Comparison of ENCODE assay signal across 9 cellular contexts in genomic region chr17:39926135-39926587, GRCh38. TPM values are rescaled to one million over a fixed set of nuclear protein-coding genes. Genes with fewer than 3 reads are reported as not detected.
A peak's percentile ranks its signal among the peaks of the same experiment; 100 is the strongest.
DNase-seq lines count a peak whose midpoint lies in the region; ATAC-seq and TF ChIP-seq lines count a peak whose summit lies in the region.
"Had no signal": no experiment of that assay in that cellular context is flagged by ENCODE, and none has a peak within 500 bp of the region (broad histone marks: within the 10 kb centered on the region; RNA-seq: fewer than 3 reads in every experiment).

No MANE protein-coding gene starts in this region.

- no peak for TF ChIP-seq EP300 in stomach (IDR thresholded peaks at IDR 0.05)

- H3K4me1 Mint-ChIP-seq in activated CD4-positive, alpha-beta T cell treated with anti-CD3 and anti-CD28 coated beads, Interleukin-2, amount 10 ng/mL, durations not matched to agents 24 days and 14 days, result peaks cover 58% of the 10 kb centered on the region
- H3K4me1 Mint-ChIP-seq in activated CD4-positive, alpha-beta memory T cell treated with anti-CD3 and anti-CD28 coated beads for 36 hours (ENCODE audit: low read depth), result peaks cover 63% of the 10 kb centered on the region
- H3K4me1 Mint-ChIP-seq in immature natural killer cell, result peaks cover 49 to 55% of the 10 kb centered on the region in 2 donors

- TF ChIP-seq POLR2A in stomach (IDR thresholded peaks at IDR 0.05), result no peak
- TF ChIP-seq POLR2A in lower leg skin (IDR thresholded peaks at IDR 0.05), result no peak

- WGBS in stomach, 5 donors, result 12 to 26% (median 18%) methylated on average over 4 of the region's 4 CpGs
- 30 to 34% methylated on average over 4 of the region's 4 CpGs for WGBS in lower leg skin, 2 donors

- H3K27me3 ChIP-seq in stomach, result no peaks in the 10 kb centered on the region

- H3K9me3 Mint-ChIP-seq in activated CD4-positive, alpha-beta T cell treated with anti-CD3 and anti-CD28 coated beads, Interleukin-2, amount 10 ng/mL, durations not matched to agents 24 days and 14 days, result no peaks in the 10 kb centered on the region
- H3K9me3 Mint-ChIP-seq in activated CD4-positive, alpha-beta memory T cell treated with anti-CD3 and anti-CD28 coated beads for 36 hours, result no peaks in the 10 kb centered on the region
- no peaks in the 10 kb centered on the region for H3K9me3 Mint-ChIP-seq in immature natural killer cell

- intact Hi-C loops in activated CD4-positive, alpha-beta T cell treated with anti-CD3 and anti-CD28 coated beads, Interleukin-2, amount 10 ng/mL, durations not matched to agents 24 days and 14 days (cut with micrococcal nuclease), result loop anchor here (1.0 to 10.0 kb wide), 7 partner anchors 23 to 289 kb away; partner anchors contain the start of genes PGAP3 and STARD3
- intact Hi-C loops in activated CD4-positive, alpha-beta memory T cell treated with anti-CD3 and anti-CD28 coated beads for 36 hours (cut with micrococcal nuclease), result loop anchor here (2.0 to 10.0 kb wide), 4 partner anchors 27 to 461 kb away; partner anchors contain the start of gene CDK12
- intact Hi-C loops in stomach (cut with DNase I; ENCODE audit: low total_unique reads), result no loop called here
- intact Hi-C loops in lower leg skin (cut with DNase I; ENCODE audit: low total_unique reads), result no loop called here

- peak overlapping the region; percentile 88 for H3K4me3 Mint-ChIP-seq in activated CD4-positive, alpha-beta T cell treated with anti-CD3 and anti-CD28 coated beads, Interleukin-2, amount 10 ng/mL, durations not matched to agents 24 days and 14 days
- peak overlapping the region; percentile 85 for H3K4me3 Mint-ChIP-seq in activated CD4-positive, alpha-beta memory T cell treated with anti-CD3 and anti-CD28 coated beads for 36 hours
- H3K4me3 Mint-ChIP-seq in immature natural killer cell, result peak overlapping the region; percentile 86 to 97 (median 94)

- no peak for DNase-seq in activated CD4-positive, alpha-beta T cell treated with anti-CD3 and anti-CD28 coated beads, Interleukin-2, amount 10 ng/mL, durations not matched to agents 24 days and 14 days
- no peak for DNase-seq in activated CD4-positive, alpha-beta T cell treated with anti-CD3 and anti-CD28 coated beads for 1 hour
- no peak for DNase-seq in activated CD4-positive, alpha-beta memory T cell treated with anti-CD3 and anti-CD28 coated beads for 36 hours
- DNase-seq in immature natural killer cell, result no peak
- no peak for DNase-seq in stomach
- no peak for DNase-seq in lower leg skin (ENCODE audit: low spot score in 2 of 2)
- DNase-seq in DMS53 (lab: John Stamatoyannopoulos, UW), result no peak
- DNase-seq: COR-L47 had no signal

- CTCF ChIA-PET in activated CD4-positive, alpha-beta memory T cell treated with anti-CD3 and anti-CD28 coated beads for 36 hours (lab: Charles Lee), result interaction anchor here (0.8 to 2.0 kb wide), 3 partner anchors 11 to 304 kb away, joined by 3 to 8 read pairs (median 5); no protein-coding TSS in a partner anchor

- no peaks in the 10 kb centered on the region for H3K27me3 Mint-ChIP-seq in activated CD4-positive, alpha-beta T cell treated with anti-CD3 and anti-CD28 coated beads, Interleukin-2, amount 10 ng/mL, durations not matched to agents 24 days and 14 days
- no peaks in the 10 kb centered on the region for H3K27me3 Mint-ChIP-seq in activated CD4-positive, alpha-beta memory T cell treated with anti-CD3 and anti-CD28 coated beads for 36 hours
- peaks cover 0 to 2% (median 0%) of the 10 kb centered on the region in 3 donors for H3K27me3 Mint-ChIP-seq in immature natural killer cell (ENCODE audit: low read depth in 3 of 3)

- POLR2A ChIA-PET in activated CD4-positive, alpha-beta memory T cell treated with anti-CD3 and anti-CD28 coated beads for 36 hours (lab: Charles Lee), result interaction anchor here (0.6 to 1.6 kb wide), 9 partner anchors 8 to 271 kb away, joined by 3 to 9 read pairs (median 3); partner anchors contain the start of gene GSDMB

- peak overlapping the region; percentile 80 for H3K27ac Mint-ChIP-seq in activated CD4-positive, alpha-beta T cell treated with anti-CD3 and anti-CD28 coated beads, Interleukin-2, amount 10 ng/mL, durations not matched to agents 24 days and 14 days
- H3K27ac Mint-ChIP-seq in activated CD4-positive, alpha-beta memory T cell treated with anti-CD3 and anti-CD28 coated beads for 36 hours, result peak overlapping the region; percentile 90
- peak overlapping the region; percentile 86 to 97 (median 92) for H3K27ac Mint-ChIP-seq in immature natural killer cell

- no peak for ATAC-seq in HG02623 (IDR thresholded peaks at IDR 0.05; ENCODE audit: unreplicated experiment)

- H3K36me3 Mint-ChIP-seq in activated CD4-positive, alpha-beta T cell treated with anti-CD3 and anti-CD28 coated beads, Interleukin-2, amount 10 ng/mL, durations not matched to agents 24 days and 14 days (ENCODE audit: low read depth), result peaks cover 30% of the 10 kb centered on the region
- peaks cover 23% of the 10 kb centered on the region for H3K36me3 Mint-ChIP-seq in activated CD4-positive, alpha-beta memory T cell treated with anti-CD3 and anti-CD28 coated beads for 36 hours
- H3K36me3 Mint-ChIP-seq in immature natural killer cell, result peaks cover 0 to 7% (median 3%) of the 10 kb centered on the region in 3 donors

- no peak for TF ChIP-seq CTCF in stomach (IDR thresholded peaks at IDR 0.05)
- TF ChIP-seq CTCF in lower leg skin (IDR thresholded peaks at IDR 0.05), result no peak

- peak overlapping the region; percentile 91 to 96 (median 94) for H3K27ac ChIP-seq in stomach

- peaks cover 28 to 39% (median 31%) of the 10 kb centered on the region in 4 donors for H3K36me3 ChIP-seq in stomach

- H3K9me3 ChIP-seq in stomach, result no peaks in the 10 kb centered on the region

- peaks cover 36 to 72% (median 54%) of the 10 kb centered on the region in 4 donors for H3K4me1 ChIP-seq in stomach

- H3K4me3 ChIP-seq in stomach (peak overlapping the region; percentile 90 to 98 (median 92)), lower leg skin (ENCODE audit: low read depth, poor library complexity, severe bottlenecking) (no peak overlapping the region)

RNA-seq across cellular contexts. Expression of gene ORMDL3, which starts 1.2 kb away (rescaled TPM):
- 65.7 and 65.8 TPM in 2 replicates for total RNA-seq in activated CD4-positive, alpha-beta T cell treated with anti-CD3 and anti-CD28 coated beads, Interleukin-2, amount 10 ng/mL, durations not matched to agents 24 days and 14 days
- total RNA-seq in activated CD4-positive, alpha-beta memory T cell treated with anti-CD3 and anti-CD28 coated beads for 36 hours, result 10 to 100 TPM; 53.7 to 58.3 TPM
- polyA plus RNA-seq in immature natural killer cell (100 to 1,000 TPM in 1 of 3 donors, 10 to 100 TPM in 2; 44.1 to 154 (median 63.8) TPM), stomach (10 to 100 TPM; 28.6 to 44.3 (median 34.5) TPM)
- total RNA-seq in stomach (100 to 1,000 TPM in 1 of 5 donors, 10 to 100 TPM in 4; 16.5 to 117 (median 64.5) TPM), lower leg skin (10 to 100 TPM; 58.1 to 84.0 (median 70.0) TPM)

RNA-seq across cellular contexts. Expression of gene LRRC3C, which starts 1.4 kb away (rescaled TPM):
- total RNA-seq in activated CD4-positive, alpha-beta T cell treated with anti-CD3 and anti-CD28 coated beads, Interleukin-2, amount 10 ng/mL, durations not matched to agents 24 days and 14 days, result not detected in 2 replicates
- not detected for total RNA-seq in activated CD4-positive, alpha-beta memory T cell treated with anti-CD3 and anti-CD28 coated beads for 36 hours
- polyA plus RNA-seq in immature natural killer cell, result not detected
- not detected for total RNA-seq in stomach
- not detected for polyA plus RNA-seq in stomach
- under 1 TPM in 1 of 4 donors, not detected in 3; 0.52 TPM for total RNA-seq in lower leg skin

RNA-seq across cellular contexts. Expression of gene GSDMB, which starts 7.7 kb away (rescaled TPM):
- 22.1 and 22.7 TPM in 2 replicates for total RNA-seq in activated CD4-positive, alpha-beta T cell treated with anti-CD3 and anti-CD28 coated beads, Interleukin-2, amount 10 ng/mL, durations not matched to agents 24 days and 14 days
- 10 to 100 TPM; 26.4 to 30.2 TPM for total RNA-seq in activated CD4-positive, alpha-beta memory T cell treated with anti-CD3 and anti-CD28 coated beads for 36 hours
- polyA plus RNA-seq in immature natural killer cell (1 to 10 TPM in 2 of 3 donors, under 1 TPM in 1; 0.13 to 2.4 (median 2.1) TPM), stomach (10 to 100 TPM; 12.1 to 46.6 (median 25.0) TPM)
- total RNA-seq in stomach (10 to 100 TPM in 4 of 5 donors, 1 to 10 TPM in 1; 9.4 to 91.5 (median 33.0) TPM), lower leg skin (10 to 100 TPM in 1 of 4 donors, 1 to 10 TPM in 3; 4.8 to 34.2 (median 7.7) TPM)

RNA-seq across cellular contexts. Expression of gene GSDMA, which starts 36.6 kb away (rescaled TPM):
- total RNA-seq in activated CD4-positive, alpha-beta T cell treated with anti-CD3 and anti-CD28 coated beads, Interleukin-2, amount 10 ng/mL, durations not matched to agents 24 days and 14 days, result 0.69 and 0.84 TPM in 2 replicates
- under 1 TPM; 0.64 to 0.87 TPM for total RNA-seq in activated CD4-positive, alpha-beta memory T cell treated with anti-CD3 and anti-CD28 coated beads for 36 hours
- polyA plus RNA-seq in immature natural killer cell, result 1 to 10 TPM in 1 of 3 donors, not detected in 2; 2.3 TPM
- not detected for total RNA-seq in stomach
- polyA plus RNA-seq in stomach, result under 1 TPM in 2 of 3 donors, not detected in 1; 0.08 to 0.92 TPM
- 100 to 1,000 TPM; 146 to 271 (median 163) TPM for total RNA-seq in lower leg skin

RNA-seq across cellular contexts. Expression of gene PSMD3, which starts 54.4 kb away (rescaled TPM):
- 199 and 204 TPM in 2 replicates for total RNA-seq in activated CD4-positive, alpha-beta T cell treated with anti-CD3 and anti-CD28 coated beads, Interleukin-2, amount 10 ng/mL, durations not matched to agents 24 days and 14 days
- 100 to 1,000 TPM; 120 to 124 TPM for total RNA-seq in activated CD4-positive, alpha-beta memory T cell treated with anti-CD3 and anti-CD28 coated beads for 36 hours
- polyA plus RNA-seq in immature natural killer cell, result 10 to 100 TPM; 47.0 to 59.1 (median 47.7) TPM
- total RNA-seq in stomach, result 100 to 1,000 TPM in 1 of 5 donors, 10 to 100 TPM in 4; 13.4 to 140 (median 41.7) TPM
- polyA plus RNA-seq in stomach, result 10 to 100 TPM; 45.9 to 53.8 (median 51.2) TPM
- 100 to 1,000 TPM; 106 to 154 (median 129) TPM for total RNA-seq in lower leg skin

Comparison
In these comparisons a context has a peak if more than half of its experiments do, and no peak if none do; other contexts are left out.
1. intact Hi-C loops: an anchor here in activated CD4-positive, alpha-beta T cell treated with anti-CD3 and anti-CD28 coated beads, Interleukin-2, amount 10 ng/mL, durations not matched to agents 24 days and 14 days (1.0 to 10.0 kb wide) and activated CD4-positive, alpha-beta memory T cell treated with anti-CD3 and anti-CD28 coated beads for 36 hours (2.0 to 10.0 kb wide); none called in stomach and lower leg skin.